Comparison of ENCODE assay signal across 29 cellular contexts in the genomic region with DNA sequence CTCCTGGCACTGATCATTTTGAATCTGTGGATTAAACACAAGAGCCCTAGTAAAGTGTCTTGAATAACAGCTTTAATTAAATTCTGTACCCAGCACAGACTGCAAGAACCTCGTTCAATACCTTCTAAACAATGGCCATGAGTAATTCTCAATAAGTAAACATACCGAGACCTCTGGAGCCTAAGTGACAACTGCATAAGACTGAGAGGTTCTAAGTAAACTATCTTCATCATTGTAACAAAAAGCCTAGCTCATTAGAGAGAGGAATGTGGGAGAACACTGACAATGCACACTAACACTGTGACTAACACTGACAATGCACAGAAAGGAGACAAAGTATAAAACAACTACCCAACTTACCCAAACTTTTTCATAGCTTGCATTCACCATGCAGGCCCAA.
DNase-seq lines count a peak whose midpoint lies in the region; ATAC-seq, FAIRE-seq and TF ChIP-seq lines count a peak whose summit lies in the region.
"Had no signal": no experiment of that assay in that cellular context is flagged by ENCODE, and none has a peak within 500 bp of the region (broad histone marks: within the 10 kb centered on the region; RNA-seq: fewer than 3 reads in every experiment).

No MANE protein-coding gene starts in this region.

- ATAC-seq in HepG2 (no peak; the same call in 2 of the 3 replicates), right lobe of liver (no peak), body of pancreas (no peak), GM19452 (IDR thresholded peaks at IDR 0.05; ENCODE audit: unreplicated experiment) (no peak), HG02870 (IDR thresholded peaks at IDR 0.05; ENCODE audit: unreplicated experiment) (no peak)
- ATAC-seq: activated T-cell treated with anti-CD3 and anti-CD28 coated beads, Interleukin-2, amount 50 U/mL, for 72 hours; foreskin keratinocyte; GM23338; naive thymus-derived CD8-positive, alpha-beta T cell had no signal

- no peak overlapping the region for H3K27ac ChIP-seq in HepG2 (ENCODE audit: extremely low read length, insufficient read depth, low read length)
- H3K27ac ChIP-seq in right lobe of liver = no peak overlapping the region
- peak overlapping the region in 55 of 59 donors; percentile 29 to 91 (median 76) for H3K27ac ChIP-seq in dorsolateral prefrontal cortex
- no peak overlapping the region for H3K27ac ChIP-seq in body of pancreas
- H3K27ac ChIP-seq: foreskin keratinocyte, ovary, SK-N-MC, stomach, VCaP had no signal

- DNase-seq in HepG2 (ENCODE audit: low spot score) (peak; percentile 2), right lobe of liver (no peak), dorsolateral prefrontal cortex (no peak), nephron progenitor cell (no peak), posterior cingulate gyrus (no peak), body of pancreas (no peak)
- DNase-seq: activated CD4-positive, alpha-beta T cell treated with anti-CD3 and anti-CD28 coated beads, Interleukin-2, amount 10 ng/mL, durations not matched to agents 7 days and 5 days; activated naive CD4-positive, alpha-beta T cell treated with anti-CD3 and anti-CD28 coated beads, Interleukin-2, amount 10 ng/mL, durations not matched to agents 7 days and 5 days; activated T-cell treated with anti-CD3 and anti-CD28 coated beads, Interleukin-2, amount 50 U/mL, for 72 hours; amygdala; CD4-positive, alpha-beta memory T cell; DMS 273 treated with DMSO at 0.1 percent for 48 hours; erythroblast; foreskin keratinocyte; mesendoderm; MG63; naive thymus-derived CD8-positive, alpha-beta T cell; NCI-H1436 treated with DMSO at 0.1 percent for 48 hours; ovary; stomach; trophoblast cell had no signal

- peaks cover 11% of the 10 kb centered on the region for H3K36me3 Mint-ChIP-seq in nephron progenitor cell (ENCODE audit: low read depth)
- H3K36me3 Mint-ChIP-seq: activated naive CD4-positive, alpha-beta T cell treated with anti-CD3 and anti-CD28 coated beads, Interleukin-2, amount 10 ng/mL, durations not matched to agents 7 days and 5 days; CD4-positive, alpha-beta memory T cell had no signal

- H3K9me3 ChIP-seq in HepG2 (ENCODE audit: low read length) (no peaks in the 10 kb centered on the region), right lobe of liver (no peaks in the 10 kb centered on the region), body of pancreas (no peaks in the 10 kb centered on the region)
- H3K9me3 ChIP-seq: MG63, ovary, stomach had no signal

- BruUV-seq in HepG2 (replicated peaks; lab: Mats Ljungman, UMichigan) = no TSS peak

- no peak overlapping the region for H3K4me3 Mint-ChIP-seq in nephron progenitor cell
- H3K4me3 Mint-ChIP-seq: activated CD4-positive, alpha-beta T cell treated with anti-CD3 and anti-CD28 coated beads, Interleukin-2, amount 10 ng/mL, durations not matched to agents 7 days and 5 days; activated naive CD4-positive, alpha-beta T cell treated with anti-CD3 and anti-CD28 coated beads, Interleukin-2, amount 10 ng/mL, durations not matched to agents 7 days and 5 days; activated T-cell treated with anti-CD3 and anti-CD28 coated beads, Interleukin-2, amount 50 U/mL, for 72 hours; CD4-positive, alpha-beta memory T cell; central memory CD8-positive, alpha-beta T cell; GM23338; naive thymus-derived CD8-positive, alpha-beta T cell had no signal

- CTCF ChIA-PET in HepG2 (lab: Yijun Ruan, JAX; ENCODE audit: low intra/inter-chr PET ratio, low total read pairs) = interaction anchor here (0.7 kb wide), 1 partner anchor 295 kb away, joined by 3 read pairs; no protein-coding TSS in a partner anchor

- H3K36me3 ChIP-seq in HepG2 (replicated peaks in 1 of 2; ENCODE audit: control insufficient read depth in 1 of 2, insufficient read depth in 2 of 2, low read length in 2 of 2) = no peaks in the 10 kb centered on the region; a peak in 1 of 5 replicates
- H3K36me3 ChIP-seq in right lobe of liver = no peaks in the 10 kb centered on the region
- no peaks in the 10 kb centered on the region for H3K36me3 ChIP-seq in body of pancreas (replicated peaks in 1 of 2; ENCODE audit: insufficient read depth in 1 of 2, low read depth in 2 of 2)
- H3K36me3 ChIP-seq: MG63, ovary had no signal

- no peaks in the 10 kb centered on the region; the same call in 1 of the 2 replicates for H4K20me1 ChIP-seq in HepG2 (ENCODE audit: insufficient read depth, low read length)

- H3K9me3 Mint-ChIP-seq in nephron progenitor cell = no peaks in the 10 kb centered on the region
- H3K9me3 Mint-ChIP-seq: activated CD4-positive, alpha-beta T cell treated with anti-CD3 and anti-CD28 coated beads, Interleukin-2, amount 10 ng/mL, durations not matched to agents 7 days and 5 days; activated naive CD4-positive, alpha-beta T cell treated with anti-CD3 and anti-CD28 coated beads, Interleukin-2, amount 10 ng/mL, durations not matched to agents 7 days and 5 days; activated T-cell treated with anti-CD3 and anti-CD28 coated beads, Interleukin-2, amount 50 U/mL, for 72 hours; CD4-positive, alpha-beta memory T cell; central memory CD8-positive, alpha-beta T cell; GM23338; naive thymus-derived CD8-positive, alpha-beta T cell had no signal

- peak overlapping the region; percentile 2 for H3K27ac Mint-ChIP-seq in nephron progenitor cell
- H3K27ac Mint-ChIP-seq: activated CD4-positive, alpha-beta T cell treated with anti-CD3 and anti-CD28 coated beads, Interleukin-2, amount 10 ng/mL, durations not matched to agents 7 days and 5 days; activated naive CD4-positive, alpha-beta T cell treated with anti-CD3 and anti-CD28 coated beads, Interleukin-2, amount 10 ng/mL, durations not matched to agents 7 days and 5 days; GM23338 had no signal

- H3K27me3 ChIP-seq in HepG2 (ENCODE audit: control insufficient read depth in 1 of 2, insufficient read depth in 2 of 2, low read length in 2 of 2) (no peaks in the 10 kb centered on the region), right lobe of liver (no peaks in the 10 kb centered on the region), dorsolateral prefrontal cortex (no peaks in the 10 kb centered on the region), body of pancreas (no peaks in the 10 kb centered on the region)
- H3K27me3 ChIP-seq: foreskin keratinocyte, MG63, ovary, stomach had no signal

- no peak overlapping the region for H2AFZ ChIP-seq in HepG2 (ENCODE audit: low read length)
- H2AFZ ChIP-seq: GM23338 had no signal

- H3K9ac ChIP-seq in HepG2 (ENCODE audit: insufficient read depth, low read depth, low read length) = no peak overlapping the region

- 48% methylated on average over 2 of the region's 2 CpGs for WGBS in HepG2 (ENCODE audit: low lambda C conversion rate)
- 79% methylated on average over 2 of the region's 2 CpGs for WGBS in right lobe of liver (ENCODE audit: insufficient coverage, low coverage, low lambda C conversion rate, missing lambda C conversion rate)
- 73 to 74% methylated on average over 2 of the region's 2 CpGs for WGBS in body of pancreas, 2 donors

- TF ChIP-seq POLR2A in HepG2 (IDR thresholded peaks at IDR 0.05; ENCODE audit: insufficient read depth in 1 of 2, low read depth in 2 of 2, low read length in 2 of 2) (no peak), right lobe of liver (IDR thresholded peaks at IDR 0.05) (no peak), body of pancreas (IDR thresholded peaks at IDR 0.05) (no peak)

- H3K4me1 Mint-ChIP-seq in nephron progenitor cell = no peaks in the 10 kb centered on the region
- H3K4me1 Mint-ChIP-seq: activated CD4-positive, alpha-beta T cell treated with anti-CD3 and anti-CD28 coated beads, Interleukin-2, amount 10 ng/mL, durations not matched to agents 7 days and 5 days; activated naive CD4-positive, alpha-beta T cell treated with anti-CD3 and anti-CD28 coated beads, Interleukin-2, amount 10 ng/mL, durations not matched to agents 7 days and 5 days; central memory CD8-positive, alpha-beta T cell; naive thymus-derived CD8-positive, alpha-beta T cell had no signal

- no peaks in the 10 kb centered on the region for H3K4me1 ChIP-seq in HepG2 (ENCODE audit: insufficient read depth, low read length)
- H3K4me1 ChIP-seq in right lobe of liver = no peaks in the 10 kb centered on the region
- H3K4me1 ChIP-seq in body of pancreas = no peaks in the 10 kb centered on the region
- H3K4me1 ChIP-seq: foreskin keratinocyte had no signal

- H3K27me3 Mint-ChIP-seq in nephron progenitor cell (ENCODE audit: low read depth, poor library complexity) = no peaks in the 10 kb centered on the region
- H3K27me3 Mint-ChIP-seq: activated naive CD4-positive, alpha-beta T cell treated with anti-CD3 and anti-CD28 coated beads, Interleukin-2, amount 10 ng/mL, durations not matched to agents 7 days and 5 days had no signal

- intact Hi-C loops in HepG2 (cut with micrococcal nuclease; ENCODE audit: unreplicated experiment) = loop anchor here (5.0 kb wide), 3 partner anchors 110 to 295 kb away; a partner anchor contains a TSS
- intact Hi-C loops in right lobe of liver (cut with DNase I) = no loop called here
- intact Hi-C loops in dorsolateral prefrontal cortex (cut with DNase I) = loop anchor here in 1 of 2 donors (2.0 kb wide), 1 partner anchor 117 kb away; a partner anchor contains a TSS
- intact Hi-C loops in posterior cingulate gyrus (cut with DNase I) = no loop called here
- intact Hi-C loops in body of pancreas (cut with DNase I) = no loop called here

- H3K79me2 ChIP-seq in HepG2 (ENCODE audit: insufficient read depth, low read length) = no peaks in the 10 kb centered on the region

- H3K4me3 ChIP-seq in HepG2 (replicated peaks in 1 of 3; ENCODE audit: insufficient read depth in 1 of 3, low read depth in 2 of 3, low read length in 3 of 3) = no peak overlapping the region
- no peak overlapping the region for H3K4me3 ChIP-seq in right lobe of liver
- H3K4me3 ChIP-seq in dorsolateral prefrontal cortex = peak overlapping the region in 11 of 59 donors; percentile 1 to 38 (median 14)
- H3K4me3 ChIP-seq in body of pancreas = no peak overlapping the region
- H3K4me3 ChIP-seq: GM23338, MG63, ovary, SK-N-MC, stomach had no signal

- TF ChIP-seq EP300 in HepG2 (IDR thresholded peaks at IDR 0.05; ENCODE audit: low read depth in 2 of 2, low read length in 2 of 2) (no peak), HepG2 (CRISPR knock-in tag; IDR thresholded peaks at IDR 0.05; ENCODE audit: borderline replicate concordance) (no peak)

- TF ChIP-seq CTCF in HepG2 (CRISPR knock-in tag; IDR thresholded peaks at IDR 0.05) = no peak
- no peak for TF ChIP-seq CTCF in right lobe of liver (IDR thresholded peaks at IDR 0.05)
- peak in 2 of 56 donors; percentile 2 to 23 for TF ChIP-seq CTCF in dorsolateral prefrontal cortex (IDR thresholded peaks at IDR 0.05 in 54 of 56, conservative IDR thresholded peaks at IDR 0.05 in 2 of 56; ENCODE audit: low read depth in 1 of 56, partially characterized antibody in 56 of 56)
- no peak for TF ChIP-seq CTCF in nephron progenitor cell (IDR thresholded peaks at IDR 0.05)
- no peak for TF ChIP-seq CTCF in body of pancreas (IDR thresholded peaks at IDR 0.05)

- no peak for TF ChIP-seq RAD21 in HepG2 (CRISPR knock-in tag; IDR thresholded peaks at IDR 0.05)

- H3K4me2 ChIP-seq in HepG2 (ENCODE audit: low read depth, low read length) = no peak overlapping the region
- H3K4me2 ChIP-seq: GM23338 had no signal

- POLR2A ChIA-PET in HepG2 (lab: Yijun Ruan, JAX) = interaction anchor here (1.1 kb wide), 1 partner anchor 9 kb away, joined by 3 read pairs; no protein-coding TSS in a partner anchor

- in situ Hi-C loops in HepG2 (cut with HindIII; ENCODE audit: extremely low pct_ligation_motif_present, low pct_unique_long_range_greater_than_20kb) = loop anchor here (5.0 to 25.0 kb wide), 2 partner anchors 210 to 470 kb away; a partner anchor contains a TSS

- FAIRE-seq in HepG2 (lab: Jason Lieb, UNC) = no peak
- FAIRE-seq: G401.6, RCC 7860 had no signal

Comparison
In these comparisons a context has a peak if more than half of its experiments do, and no peak if none do; other contexts are left out.
1. H3K27ac ChIP-seq: peak in dorsolateral prefrontal cortex (55 of 59); none in HepG2 (single experiment), right lobe of liver (0 of 3) and body of pancreas (0 of 4).